In genomic region chr19:48624067-48624594, GRCh38 we compare ENCODE assay signal across 8 cellular contexts. TPM values are rescaled to one million over a fixed set of nuclear protein-coding genes. Genes with fewer than 3 reads are reported as not detected.
DNase-seq lines count a peak whose midpoint lies in the region; ATAC-seq and TF ChIP-seq lines count a peak whose summit lies in the region.

No MANE protein-coding gene starts in this region.

- H3K4me3 Mint-ChIP-seq in endodermal cell = peak overlapping the region; percentile 89

- no peaks in the 10 kb centered on the region for H3K27me3 Mint-ChIP-seq in endodermal cell (ENCODE audit: insufficient read depth)

- no peaks in the 10 kb centered on the region for H3K9me3 Mint-ChIP-seq in endodermal cell

- H3K27ac ChIP-seq in endodermal cell (ENCODE audit: low read depth, low read length) (peak overlapping the region; percentile 98), mesodermal cell (ENCODE audit: low read depth, low read length, severe bottlenecking) (peak overlapping the region; percentile 96)

- no peaks in the 10 kb centered on the region for H3K9me3 ChIP-seq in endodermal cell (ENCODE audit: control insufficient read depth, low read length)
- no peaks in the 10 kb centered on the region for H3K9me3 ChIP-seq in mesodermal cell (ENCODE audit: control insufficient read depth, low read length)

- H3K27ac Mint-ChIP-seq in endodermal cell = peak overlapping the region; percentile 96

- H3K4me1 ChIP-seq in endodermal cell (ENCODE audit: control insufficient read depth, insufficient read depth, low read length) = peaks cover 9% of the 10 kb centered on the region
- H3K4me1 ChIP-seq in mesodermal cell (ENCODE audit: control insufficient read depth, insufficient read depth, low read length, poor library complexity, severe bottlenecking) = no peaks in the 10 kb centered on the region

- H3K9ac ChIP-seq in endodermal cell (ENCODE audit: extremely low read depth, low read length, poor library complexity, severe bottlenecking) = peak overlapping the region; percentile 74

- peaks cover 26% of the 10 kb centered on the region for H3K4me1 Mint-ChIP-seq in endodermal cell

- peak overlapping the region; percentile 63 for H3K4me3 ChIP-seq in AG09309 (ENCODE audit: control insufficient read depth, low read depth, low read length)
- peak overlapping the region; percentile 89 for H3K4me3 ChIP-seq in endodermal cell (ENCODE audit: low read length)
- peak overlapping the region; percentile 58 for H3K4me3 ChIP-seq in mesodermal cell (ENCODE audit: extremely low read depth, insufficient read depth, low read length, poor library complexity, severe bottlenecking)

- peak; percentile 37 for ATAC-seq in HG03439 (IDR thresholded peaks at IDR 0.05; ENCODE audit: unreplicated experiment)

- TF ChIP-seq CTCF in AG09309 (IDR thresholded peaks at IDR 0.05; ENCODE audit: control insufficient read depth, insufficient read depth, low read depth, low read length, missing control alignments) (no peak), endodermal cell (conservative IDR thresholded peaks at IDR 0.05) (no peak)

- WGBS in endodermal cell (ENCODE audit: insufficient coverage in 1 of 2, insufficient read length in 1 of 2), 2 experiments = 0 to 2% methylated on average over 9 to 40 of the region's 40 CpGs
- WGBS in mesodermal cell (ENCODE audit: insufficient coverage in 2 of 2), 2 experiments = 0 to 1% methylated on average over 16 to 34 of the region's 40 CpGs

- DNase-seq in AG09309 (ENCODE audit: low read depth) (peak; percentile 75), GM19238 (ENCODE audit: insufficient read length, low spot score) (peak; percentile 97), NCI-H82 (lab: John Stamatoyannopoulos, UW) (peak; percentile 99), endodermal cell (peak; percentile 99)
- DNase-seq in activated CD8-positive, alpha-beta memory T cell treated with anti-CD3 and anti-CD28 coated beads, Interleukin-2, amount 50 U/mL, for 48 hours = peak; percentile 98
- peak; percentile 86 for DNase-seq in stimulated activated CD8-positive, alpha-beta memory T cell treated with anti-CD3 and anti-CD28 coated beads, Interleukin-15, amount 100 ng/mL, for 1 hour (ENCODE audit: low read depth)

- no peaks in the 10 kb centered on the region for H3K27me3 ChIP-seq in endodermal cell (ENCODE audit: control insufficient read depth, insufficient read depth, low read length, poor library complexity, severe bottlenecking)

- H3K36me3 ChIP-seq in endodermal cell (ENCODE audit: control insufficient read depth, insufficient read depth, low read length) (peaks cover 10% of the 10 kb centered on the region), mesodermal cell (ENCODE audit: control insufficient read depth, insufficient read depth, low read length) (peaks cover 5% of the 10 kb centered on the region)

- H3K36me3 Mint-ChIP-seq in endodermal cell (ENCODE audit: low read depth) = peaks cover 11% of the 10 kb centered on the region

RNA-seq across cellular contexts. Expression of gene SPHK2, which starts 4.8 kb away (rescaled TPM):
- 100 to 1,000 TPM in 1 of 2 donors, 10 to 100 TPM in 1; 99.5 to 114 TPM for total RNA-seq in endodermal cell
- polyA plus RNA-seq in endodermal cell (2013, experiment 1 of 2) = 31.4 TPM
- 30.6 TPM for polyA plus RNA-seq in endodermal cell (2013, experiment 2 of 2)
- 9.4 TPM for polyA plus RNA-seq in mesodermal cell (2013, experiment 1 of 2)
- 8.7 TPM for polyA plus RNA-seq in mesodermal cell (2013, experiment 2 of 2)

RNA-seq across cellular contexts. Expression of gene RPL18, which starts 5.2 kb away (rescaled TPM):
- 1,000 to 10,000 TPM; 1,531 to 1,574 TPM for total RNA-seq in endodermal cell
- 1,384 TPM for polyA plus RNA-seq in endodermal cell (2013, experiment 1 of 2)
- polyA plus RNA-seq in endodermal cell (2013, experiment 2 of 2) = 1,252 TPM
- polyA plus RNA-seq in mesodermal cell (2013, experiment 1 of 2) = 1,420 TPM
- 1,243 TPM for polyA plus RNA-seq in mesodermal cell (2013, experiment 2 of 2)

RNA-seq across cellular contexts. Expression of gene FAM83E, which starts 9.3 kb away (rescaled TPM):
- total RNA-seq in endodermal cell = 1 to 10 TPM; 4.4 to 5.7 TPM
- polyA plus RNA-seq in endodermal cell (2013, experiment 1 of 2) = 0.36 TPM
- polyA plus RNA-seq in endodermal cell (2013, experiment 2 of 2) = 0.37 TPM
- 0.44 TPM for polyA plus RNA-seq in mesodermal cell (2013, experiment 1 of 2)
- polyA plus RNA-seq in mesodermal cell (2013, experiment 2 of 2) = not detected

RNA-seq across cellular contexts. Expression of gene DBP, which starts 13.0 kb away (rescaled TPM):
- total RNA-seq in endodermal cell = 10 to 100 TPM in 1 of 2 donors, 1 to 10 TPM in 1; 5.3 to 13.1 TPM
- 9.7 TPM for polyA plus RNA-seq in endodermal cell (2013, experiment 1 of 2)
- 8.4 TPM for polyA plus RNA-seq in endodermal cell (2013, experiment 2 of 2)
- polyA plus RNA-seq in mesodermal cell (2013, experiment 1 of 2) = 4.5 TPM
- 2.7 TPM for polyA plus RNA-seq in mesodermal cell (2013, experiment 2 of 2)

RNA-seq across cellular contexts. Expression of gene SPACA4, which starts 17.6 kb away (rescaled TPM):
- not detected for total RNA-seq in endodermal cell
- not detected for polyA plus RNA-seq in endodermal cell (2013, experiment 1 of 2)
- polyA plus RNA-seq in endodermal cell (2013, experiment 2 of 2) = not detected
- not detected for polyA plus RNA-seq in mesodermal cell (2013, experiment 1 of 2)
- polyA plus RNA-seq in mesodermal cell (2013, experiment 2 of 2) = not detected

Comparison
In these comparisons a context has a peak if more than half of its experiments do, and no peak if none do; other contexts are left out.
1. Peak in every context shown above with its lines: DNase-seq, ATAC-seq, H3K4me3 ChIP-seq and H3K27ac ChIP-seq.